In the genomic region with DNA sequence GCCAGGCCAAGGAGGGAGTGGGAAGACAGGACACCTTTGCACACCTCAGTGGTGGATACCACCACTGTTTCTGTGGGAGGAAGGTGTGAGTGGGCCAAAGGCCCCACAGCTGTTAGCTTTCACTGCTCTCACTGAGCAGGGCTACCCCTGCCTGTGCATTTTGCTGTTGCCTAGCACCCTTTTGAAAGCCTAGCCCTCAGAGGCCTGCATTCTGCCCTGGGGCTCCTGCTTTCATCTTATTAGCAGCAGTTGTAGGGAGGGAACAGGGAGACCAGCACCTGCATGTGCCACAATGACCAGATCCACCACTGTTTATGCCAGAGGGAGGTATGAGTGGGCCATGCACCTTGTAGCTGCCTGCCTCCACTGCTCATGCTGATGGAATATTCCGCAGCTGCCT, we compare ENCODE assay signal across 19 cellular contexts.
DNase-seq lines count a peak whose midpoint lies in the region; ATAC-seq and TF ChIP-seq lines count a peak whose summit lies in the region.
"Had no signal": no experiment of that assay in that cellular context is flagged by ENCODE, and none has a peak within 500 bp of the region (broad histone marks: within the 10 kb centered on the region; RNA-seq: fewer than 3 reads in every experiment).

No MANE protein-coding gene starts in this region.

- H3K27me3 ChIP-seq in Loucy (ENCODE audit: insufficient read depth, low read length, poor library complexity, severe bottlenecking), result no peaks in the 10 kb centered on the region
- H3K27me3 ChIP-seq in naive thymus-derived CD4-positive, alpha-beta T cell (ENCODE audit: control insufficient read depth in 2 of 2, insufficient read depth in 2 of 2, low read length in 2 of 2), result no peaks in the 10 kb centered on the region

- no peaks in the 10 kb centered on the region for H3K9me3 ChIP-seq in Loucy (ENCODE audit: insufficient read depth, low read depth, low read length)
- no peaks in the 10 kb centered on the region for H3K9me3 ChIP-seq in naive thymus-derived CD4-positive, alpha-beta T cell (ENCODE audit: control insufficient read depth in 2 of 3, low read length in 3 of 3)

- H3K36me3 Mint-ChIP-seq in stimulated activated effector memory CD8-positive, alpha-beta T cell treated with anti-CD3 and anti-CD28 coated beads, Interleukin-12 subunit alpha, Interleukin-12 subunit beta, amount 100 ng/mL, for 72 hours, result no peaks in the 10 kb centered on the region
- peaks cover 0 to 5% (median 4%) of the 10 kb centered on the region in 5 donors for H3K36me3 Mint-ChIP-seq in naive thymus-derived CD4-positive, alpha-beta T cell
- H3K36me3 Mint-ChIP-seq in natural killer cell, result no peaks in the 10 kb centered on the region

- DNase-seq in NCI-H345 (lab: John Stamatoyannopoulos, UW) (peak; percentile 70), NCI-H345 treated with DMSO at 0.1 percent for 48 hours (lab: John Stamatoyannopoulos, UW; ENCODE audit: unreplicated experiment) (no peak), ecto neural progenitor cell (ENCODE audit: low spot score) (peak; percentile 53), natural killer cell (no peak)
- DNase-seq in stimulated activated effector memory CD8-positive, alpha-beta T cell treated with anti-CD3 and anti-CD28 coated beads, Interleukin-12 subunit alpha, Interleukin-12 subunit beta, amount 100 ng/mL, for 72 hours (ENCODE audit: low spot score in 2 of 2), result no peak
- DNase-seq in naive thymus-derived CD4-positive, alpha-beta T cell, result no peak
- DNase-seq: GDM1, H9, NCI-H1092 treated with DMSO at 0.1 percent for 48 hours, NCI-H187, NCI-H446, NCI-H526 treated with DMSO at 0.1 percent for 48 hours, PC-3, RPMI8226, SIG-M5 had no signal

- no peak overlapping the region for H2AFZ ChIP-seq in Loucy (ENCODE audit: low read length)

- H3K9me2 ChIP-seq in Loucy (replicated peaks; ENCODE audit: low read depth, low read length), result no peaks in the 10 kb centered on the region

- H3K36me3 ChIP-seq in Loucy (ENCODE audit: insufficient read depth, low read length), result no peaks in the 10 kb centered on the region
- no peaks in the 10 kb centered on the region for H3K36me3 ChIP-seq in naive thymus-derived CD4-positive, alpha-beta T cell (ENCODE audit: control insufficient read depth in 2 of 3, insufficient read depth in 3 of 3, low read length in 3 of 3)

- H3K4me1 ChIP-seq in Loucy (ENCODE audit: insufficient read depth, low read length, poor library complexity, severe bottlenecking), result peaks cover 3% of the 10 kb centered on the region
- no peaks in the 10 kb centered on the region for H3K4me1 ChIP-seq in naive thymus-derived CD4-positive, alpha-beta T cell (ENCODE audit: control insufficient read depth in 2 of 2, insufficient read depth in 2 of 2, low read length in 2 of 2)

- no peaks in the 10 kb centered on the region for H4K20me1 ChIP-seq in Loucy (ENCODE audit: insufficient read depth, low read length, poor library complexity, severe bottlenecking)

- peak; percentile 19 for ATAC-seq in stimulated activated effector memory CD8-positive, alpha-beta T cell treated with anti-CD3 and anti-CD28 coated beads, Interleukin-12 subunit alpha, Interleukin-12 subunit beta, amount 100 ng/mL, for 72 hours
- ATAC-seq in naive thymus-derived CD4-positive, alpha-beta T cell, result no peak
- ATAC-seq in natural killer cell (no peak), HG02852 (IDR thresholded peaks at IDR 0.05; ENCODE audit: unreplicated experiment) (no peak)
- ATAC-seq: PC-3, SK-N-SH treated with all-trans-retinoic acid at 6 μM for 48 hours had no signal

- H3K27me3 Mint-ChIP-seq in naive thymus-derived CD4-positive, alpha-beta T cell, result peaks cover 0 to 7% (median 0%) of the 10 kb centered on the region in 5 donors
- H3K27me3 Mint-ChIP-seq in natural killer cell (ENCODE audit: low read depth in 2 of 2), result no peaks in the 10 kb centered on the region

- H3K27ac Mint-ChIP-seq in stimulated activated effector memory CD8-positive, alpha-beta T cell treated with anti-CD3 and anti-CD28 coated beads, Interleukin-12 subunit alpha, Interleukin-12 subunit beta, amount 100 ng/mL, for 72 hours, result no peak overlapping the region
- no peak overlapping the region for H3K27ac Mint-ChIP-seq in naive thymus-derived CD4-positive, alpha-beta T cell
- no peak overlapping the region for H3K27ac Mint-ChIP-seq in natural killer cell
- H3K27ac Mint-ChIP-seq: H9 had no signal

- no peak overlapping the region for H3K9ac ChIP-seq in Loucy (ENCODE audit: low read depth, low read length, poor library complexity, severe bottlenecking)

- H3K27ac ChIP-seq in naive thymus-derived CD4-positive, alpha-beta T cell (ENCODE audit: low read depth, low read length), result no peak overlapping the region
- H3K27ac ChIP-seq: C4-2B had no signal

- no peaks in the 10 kb centered on the region for H3F3A ChIP-seq in Loucy (ENCODE audit: low read depth)

- no peaks in the 10 kb centered on the region for H3K79me2 ChIP-seq in Loucy (ENCODE audit: insufficient read depth, low read length)

- H3K4me3 Mint-ChIP-seq in stimulated activated effector memory CD8-positive, alpha-beta T cell treated with anti-CD3 and anti-CD28 coated beads, Interleukin-12 subunit alpha, Interleukin-12 subunit beta, amount 100 ng/mL, for 72 hours, result no peak overlapping the region
- no peak overlapping the region for H3K4me3 Mint-ChIP-seq in naive thymus-derived CD4-positive, alpha-beta T cell
- H3K4me3 Mint-ChIP-seq in natural killer cell, result no peak overlapping the region
- H3K4me3 Mint-ChIP-seq: H9 had no signal

- CTCF ChIA-PET in naive thymus-derived CD4-positive, alpha-beta T cell (lab: Charles Lee), result no interaction called here

- H3K4me2 ChIP-seq in Loucy (ENCODE audit: low read depth, low read length, poor library complexity, severe bottlenecking), result peak overlapping the region; percentile 55

- no peaks in the 10 kb centered on the region for H3K9me3 Mint-ChIP-seq in stimulated activated effector memory CD8-positive, alpha-beta T cell treated with anti-CD3 and anti-CD28 coated beads, Interleukin-12 subunit alpha, Interleukin-12 subunit beta, amount 100 ng/mL, for 72 hours
- peaks cover 0 to 5% (median 0%) of the 10 kb centered on the region in 11 donors for H3K9me3 Mint-ChIP-seq in naive thymus-derived CD4-positive, alpha-beta T cell
- H3K9me3 Mint-ChIP-seq in natural killer cell, result no peaks in the 10 kb centered on the region

- TF ChIP-seq CTCF in Loucy (conservative IDR thresholded peaks at IDR 0.05; ENCODE audit: low read length) (no peak), natural killer cell (IDR thresholded peaks at IDR 0.05) (no peak)

- intact Hi-C loops in naive thymus-derived CD4-positive, alpha-beta T cell (cut with micrococcal nuclease), result no loop called here
- intact Hi-C loops in natural killer cell (cut with micrococcal nuclease), result no loop called here

- POLR2A ChIA-PET in naive thymus-derived CD4-positive, alpha-beta T cell (lab: Charles Lee), result no interaction called here

- H3K4me3 ChIP-seq in Loucy (ENCODE audit: low read length, poor library complexity, severe bottlenecking), result peak overlapping the region; percentile 60
- H3K4me3 ChIP-seq in naive thymus-derived CD4-positive, alpha-beta T cell (ENCODE audit: low read length), result no peak overlapping the region

- peaks cover 3% of the 10 kb centered on the region for H3K4me1 Mint-ChIP-seq in stimulated activated effector memory CD8-positive, alpha-beta T cell treated with anti-CD3 and anti-CD28 coated beads, Interleukin-12 subunit alpha, Interleukin-12 subunit beta, amount 100 ng/mL, for 72 hours
- H3K4me1 Mint-ChIP-seq in naive thymus-derived CD4-positive, alpha-beta T cell, result peaks cover 0 to under 1% (median 0%) of the 10 kb centered on the region in 7 donors
- H3K4me1 Mint-ChIP-seq in natural killer cell, result peaks cover 2% of the 10 kb centered on the region in 2 donors

Comparison
In these comparisons a context has a peak if more than half of its experiments do, and no peak if none do; other contexts are left out.
1. DNase-seq: peak in NCI-H345 (single experiment) and ecto neural progenitor cell (single experiment); none in NCI-H345 treated with DMSO at 0.1 percent for 48 hours (single experiment), stimulated activated effector memory CD8-positive, alpha-beta T cell treated with anti-CD3 and anti-CD28 coated beads, Interleukin-12 subunit alpha, Interleukin-12 subunit beta, amount 100 ng/mL, for 72 hours (0 of 2), naive thymus-derived CD4-positive, alpha-beta T cell (0 of 9) and natural killer cell (single experiment).